ENCODE assay signal across 10 cellular contexts in the genomic region with DNA sequence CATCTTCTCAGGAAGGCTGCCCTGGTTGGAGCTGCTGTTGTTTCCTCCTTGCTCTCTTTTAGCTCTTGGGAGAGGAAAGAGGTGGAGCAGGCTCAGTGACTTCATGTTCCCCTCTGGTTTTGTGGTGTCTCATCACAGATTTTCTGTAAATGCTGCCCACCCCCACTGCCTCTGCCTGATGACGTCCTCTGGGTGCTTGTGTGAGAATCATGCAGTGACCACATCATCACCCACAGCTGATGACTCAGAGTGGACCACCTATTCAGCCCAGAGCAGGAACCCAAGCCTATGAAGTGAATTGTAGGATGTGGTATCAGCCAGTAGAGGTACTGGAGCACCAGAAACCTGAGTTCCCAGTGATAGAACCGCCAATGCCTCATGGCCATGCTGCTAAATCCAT. TPM values are rescaled to one million over a fixed set of nuclear protein-coding genes. Genes with fewer than 3 reads are reported as not detected.
DNase-seq lines count a peak whose midpoint lies in the region; ATAC-seq, FAIRE-seq and TF ChIP-seq lines count a peak whose summit lies in the region.
"Had no signal": no experiment of that assay in that cellular context is flagged by ENCODE, and none has a peak within 500 bp of the region (broad histone marks: within the 10 kb centered on the region; RNA-seq: fewer than 3 reads in every experiment).

A gene with protein sequence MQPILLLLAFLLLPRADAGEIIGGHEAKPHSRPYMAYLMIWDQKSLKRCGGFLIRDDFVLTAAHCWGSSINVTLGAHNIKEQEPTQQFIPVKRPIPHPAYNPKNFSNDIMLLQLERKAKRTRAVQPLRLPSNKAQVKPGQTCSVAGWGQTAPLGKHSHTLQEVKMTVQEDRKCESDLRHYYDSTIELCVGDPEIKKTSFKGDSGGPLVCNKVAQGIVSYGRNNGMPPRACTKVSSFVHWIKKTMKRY (minus strand): TSS at position 33 of the 400 bp plus-strand sequence. CDS start 30 bp downstream, at position 3.

- CTCF ChIA-PET in activated naive CD4-positive, alpha-beta T cell treated with anti-CD3 and anti-CD28 coated beads, Interleukin-2, amount 10 ng/mL, durations not matched to agents 7 days and 5 days (lab: Charles Lee): interaction anchor here (0.7 to 3.9 kb wide), 13 partner anchors 18 to 203 kb away, joined by 3 to 15 read pairs (median 4); a partner anchor contains a TSS

- H3K4me1 Mint-ChIP-seq in activated naive CD4-positive, alpha-beta T cell treated with anti-CD3 and anti-CD28 coated beads, Interleukin-2, amount 10 ng/mL, durations not matched to agents 7 days and 5 days: peaks cover 17% of the 10 kb centered on the region

- TF ChIP-seq POLR2A in GM12892 (IDR thresholded peaks at IDR 0.05; ENCODE audit: low read depth, low read length): no peak

- DNase-seq in CD1c-positive myeloid dendritic cell (ENCODE audit: extremely low spot score) (peak; percentile 23), NOMO-1 (lab: John Stamatoyannopoulos, UW; ENCODE audit: unreplicated experiment in 2 of 2) (no peak), GM12892 (ENCODE audit: insufficient read length) (no peak), GM10266 (ENCODE audit: extremely low spot score) (no peak)
- peak; percentile 55 for DNase-seq in activated naive CD4-positive, alpha-beta T cell treated with anti-CD3 and anti-CD28 coated beads, Interleukin-2, amount 10 ng/mL, durations not matched to agents 7 days and 5 days
- peak; percentile 59 to 66 for DNase-seq in stimulated activated CD4-positive, alpha-beta T cell treated with anti-CD3 and anti-CD28 coated beads, Interleukin-2, amount 100 ng/mL, for 24 hours
- DNase-seq: effector CD8-positive, alpha-beta T cell had no signal

- H3K27ac Mint-ChIP-seq in activated naive CD4-positive, alpha-beta T cell treated with anti-CD3 and anti-CD28 coated beads, Interleukin-2, amount 10 ng/mL, durations not matched to agents 7 days and 5 days: peak within 1 kb of the TSS; percentile 12

- peak; percentile 87 to 88 for ATAC-seq in activated CD4-positive, CD25-positive, alpha-beta regulatory T cell treated with anti-CD3 and anti-CD28 coated beads, Interleukin-2, amount 50 U/mL, for 24 hours
- no peak for ATAC-seq in GM18517 (IDR thresholded peaks at IDR 0.05; ENCODE audit: unreplicated experiment)

- H3K27me3 Mint-ChIP-seq in activated naive CD4-positive, alpha-beta T cell treated with anti-CD3 and anti-CD28 coated beads, Interleukin-2, amount 10 ng/mL, durations not matched to agents 7 days and 5 days: peaks cover 7% of the 10 kb centered on the region

- H3K4me3 Mint-ChIP-seq in activated naive CD4-positive, alpha-beta T cell treated with anti-CD3 and anti-CD28 coated beads, Interleukin-2, amount 10 ng/mL, durations not matched to agents 7 days and 5 days: peak within 1 kb of the TSS; percentile 35

- TF ChIP-seq CTCF in GM10266 (IDR thresholded peaks at IDR 0.05; ENCODE audit: control insufficient read depth, insufficient read depth, low read depth, missing control alignments): no peak

- H3K9me3 Mint-ChIP-seq in activated naive CD4-positive, alpha-beta T cell treated with anti-CD3 and anti-CD28 coated beads, Interleukin-2, amount 10 ng/mL, durations not matched to agents 7 days and 5 days: no peaks in the 10 kb centered on the region

- no peak for FAIRE-seq in GM12892 (lab: Jason Lieb, UNC)

- peaks cover 2% of the 10 kb centered on the region for H3K36me3 Mint-ChIP-seq in activated naive CD4-positive, alpha-beta T cell treated with anti-CD3 and anti-CD28 coated beads, Interleukin-2, amount 10 ng/mL, durations not matched to agents 7 days and 5 days

RNA-seq across cellular contexts. Expression of the gene that starts here (rescaled TPM):
- not detected for polyA plus RNA-seq in GM12892 (2012; ENCODE audit: missing spikeins)
- polyA plus RNA-seq: hepatocyte had no signal

Comparison
In these comparisons a context has a peak if more than half of its experiments do, and no peak if none do; other contexts are left out.
1. DNase-seq: peak in CD1c-positive myeloid dendritic cell (single experiment), activated naive CD4-positive, alpha-beta T cell treated with anti-CD3 and anti-CD28 coated beads, Interleukin-2, amount 10 ng/mL, durations not matched to agents 7 days and 5 days (single experiment) and stimulated activated CD4-positive, alpha-beta T cell treated with anti-CD3 and anti-CD28 coated beads, Interleukin-2, amount 100 ng/mL, for 24 hours (2 of 2); none in NOMO-1 (0 of 2), GM12892 (single experiment) and GM10266 (single experiment).